In the genomic region with DNA sequence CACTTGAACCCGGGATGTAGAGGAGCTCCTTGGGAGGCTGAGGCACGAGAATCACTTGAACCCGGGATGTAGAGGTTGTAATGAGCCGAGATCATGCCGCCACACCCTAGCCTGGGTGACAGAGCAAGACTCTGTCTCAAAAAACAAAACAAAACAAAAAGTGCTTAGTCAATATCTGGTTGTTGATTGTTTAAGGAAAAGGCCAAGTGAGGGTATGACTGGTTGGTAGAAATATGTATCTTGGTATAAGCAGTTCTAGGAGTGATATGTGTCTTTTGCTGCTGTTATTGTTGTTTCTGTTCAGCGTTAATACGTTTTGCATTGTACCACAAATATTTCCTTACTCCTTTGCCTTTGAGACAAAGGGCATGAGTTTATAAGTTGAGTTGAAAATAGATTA, we compare ENCODE assay signal across 30 cellular contexts.
A peak's percentile ranks its signal among the peaks of the same experiment; 100 is the strongest.
DNase-seq lines count a peak whose midpoint lies in the region; ATAC-seq and TF ChIP-seq lines count a peak whose summit lies in the region.
"Had no signal": no experiment of that assay in that cellular context is flagged by ENCODE, and none has a peak within 500 bp of the region (broad histone marks: within the 10 kb centered on the region; RNA-seq: fewer than 3 reads in every experiment).

No MANE protein-coding gene starts in this region.

- H3K27me3 ChIP-seq in BLaER1 (no peaks in the 10 kb centered on the region), Loucy (ENCODE audit: insufficient read depth, low read length, poor library complexity, severe bottlenecking) (no peaks in the 10 kb centered on the region), adipocyte (replicated peaks; ENCODE audit: control insufficient read depth, insufficient read depth, low read length) (no peaks in the 10 kb centered on the region)
- H3K27me3 ChIP-seq: brain microvascular endothelial cell, heart right ventricle, sigmoid colon, suprapubic skin, vagina had no signal

- peaks cover 16% of the 10 kb centered on the region for H3K79me2 ChIP-seq in Loucy (ENCODE audit: insufficient read depth, low read length)

- H3K4me2 ChIP-seq in BLaER1 (peak overlapping the region; percentile 75; the same call in 1 of the 2 replicates), Loucy (ENCODE audit: low read depth, low read length, poor library complexity, severe bottlenecking) (peak overlapping the region; percentile 74)

- 0 out of 2 replicates have a peak, but pooled peaks cover 5% of the 10 kb centered on the region for H3K36me3 ChIP-seq in BLaER1
- H3K36me3 ChIP-seq in Loucy (ENCODE audit: insufficient read depth, low read length), result no peaks in the 10 kb centered on the region
- H3K36me3 ChIP-seq in adipocyte (ENCODE audit: control insufficient read depth, insufficient read depth, low read length, severe bottlenecking), result no peaks in the 10 kb centered on the region
- H3K36me3 ChIP-seq: brain microvascular endothelial cell, sigmoid colon, suprapubic skin, vagina had no signal

- H3K9ac ChIP-seq in BLaER1 (no peak overlapping the region), Loucy (ENCODE audit: low read depth, low read length, poor library complexity, severe bottlenecking) (peak overlapping the region; percentile 81), adipocyte (ENCODE audit: low read length) (no peak overlapping the region)

- no peak for TF ChIP-seq CTCF in Loucy (conservative IDR thresholded peaks at IDR 0.05; ENCODE audit: low read length)

- no peaks in the 10 kb centered on the region for H3K9me2 ChIP-seq in Loucy (replicated peaks; ENCODE audit: low read depth, low read length)

- ATAC-seq in GM19463 (IDR thresholded peaks at IDR 0.05; ENCODE audit: unreplicated experiment), result no peak
- no peak for ATAC-seq in sciatic nerve
- ATAC-seq: heart right ventricle, left lobe of liver had no signal

- peaks cover 11% of the 10 kb centered on the region for H3F3A ChIP-seq in Loucy (ENCODE audit: low read depth)

- 0 out of 2 replicates have a peak overlapping the region, but pooled peaks have one; percentile 16 for H3K27ac ChIP-seq in BLaER1
- H3K27ac ChIP-seq: brain microvascular endothelial cell, suprapubic skin, vagina, VCaP had no signal

- peaks cover 29% of the 10 kb centered on the region for H3K9me3 ChIP-seq in BLaER1
- H3K9me3 ChIP-seq in Loucy (ENCODE audit: insufficient read depth, low read depth, low read length), result peaks cover 13% of the 10 kb centered on the region
- peaks cover 8% of the 10 kb centered on the region for H3K9me3 ChIP-seq in adipocyte (ENCODE audit: control insufficient read depth, low read length)
- H3K9me3 ChIP-seq: sigmoid colon, suprapubic skin, vagina had no signal

- peak; percentile 12 for DNase-seq in adipocyte (ENCODE audit: low read depth)
- peak; percentile 36 for DNase-seq in hepatic stellate cell (ENCODE audit: low spot score)
- DNase-seq in HK-2 (ENCODE audit: unreplicated experiment), result no peak
- no peak for DNase-seq in DMS 273 treated with DMSO at 0.1 percent for 48 hours (lab: John Stamatoyannopoulos, UW)
- no peak for DNase-seq in sciatic nerve (ENCODE audit: low spot score)
- DNase-seq: activated CD4-positive, alpha-beta T cell treated with anti-CD3 and anti-CD28 coated beads, Interleukin-2, amount 10 ng/mL, durations not matched to agents 24 days and 14 days; activated naive CD8-positive, alpha-beta T cell treated with anti-CD3 and anti-CD28 coated beads, Interleukin-2, amount 50 U/mL, for 24 hours; activated T-cell treated with anti-CD3 and anti-CD28 coated beads, Interleukin-2, amount 50 U/mL, for 24 hours; brain microvascular endothelial cell; CD4-positive, alpha-beta memory T cell; effector CD4-positive, alpha-beta T cell; erythroblast; foreskin fibroblast; heart right ventricle; mesenchymal stem cell; NCI-H2171; NCI-H524; SHP77 treated with DMSO at 0.1 percent for 48 hours; sigmoid colon; stimulated activated CD4-positive, alpha-beta T cell treated with anti-CD3 and anti-CD28 coated beads, Interleukin-15, amount 100 ng/mL, for 24 hours; stimulated activated naive CD4-positive, alpha-beta T cell; SW 1271; T-helper 9 cell had no signal

- H2AFZ ChIP-seq in Loucy (ENCODE audit: low read length), result no peak overlapping the region

- H3K4me1 ChIP-seq in BLaER1 (peaks cover 66% of the 10 kb centered on the region), Loucy (ENCODE audit: insufficient read depth, low read length, poor library complexity, severe bottlenecking) (peaks cover 70% of the 10 kb centered on the region), adipocyte (ENCODE audit: control insufficient read depth, insufficient read depth, low read length) (peaks cover 16% of the 10 kb centered on the region)
- H3K4me1 ChIP-seq: suprapubic skin had no signal

- intact Hi-C loops in sciatic nerve (cut with DNase I), result no loop called here

- H3K4me3 ChIP-seq in BLaER1, result no peak overlapping the region
- H3K4me3 ChIP-seq in Loucy (ENCODE audit: low read length, poor library complexity, severe bottlenecking), result peak overlapping the region; percentile 70
- H3K4me3 ChIP-seq in adipocyte (ENCODE audit: low read length), result no peak overlapping the region
- H3K4me3 ChIP-seq: heart right ventricle, sigmoid colon, suprapubic skin, vagina had no signal

- H4K20me1 ChIP-seq in BLaER1 (no peaks in the 10 kb centered on the region), Loucy (ENCODE audit: insufficient read depth, low read length, poor library complexity, severe bottlenecking) (no peaks in the 10 kb centered on the region)

Comparison
In these comparisons a context has a peak if more than half of its experiments do, and no peak if none do; other contexts are left out.
1. DNase-seq: peak in adipocyte (single experiment) and hepatic stellate cell (single experiment); none in HK-2 (single experiment), DMS 273 treated with DMSO at 0.1 percent for 48 hours (single experiment) and sciatic nerve (single experiment).